In genomic region chr14:106586098-106586704, GRCh38 we compare ENCODE assay signal across 8 cellular contexts.
DNase-seq lines count a peak whose midpoint lies in the region; ATAC-seq and TF ChIP-seq lines count a peak whose summit lies in the region.

No MANE protein-coding gene starts in this region.

- no peak overlapping the region for H3K27ac Mint-ChIP-seq in GM23338

- H2AFZ ChIP-seq in GM23338 (no peak overlapping the region), PC-9 (no peak overlapping the region)

- no peaks in the 10 kb centered on the region for H3K9me2 ChIP-seq in GM23338 (ENCODE audit: insufficient read depth)
- H3K9me2 ChIP-seq in PC-9 (ENCODE audit: insufficient read depth): no peaks in the 10 kb centered on the region

- H3K9me3 Mint-ChIP-seq in GM23338: peaks cover 100% of the 10 kb centered on the region

- H3K27ac ChIP-seq in BLaER1 (peak overlapping the region; percentile 77), GM23338 (ENCODE audit: low read depth) (no peak overlapping the region), PC-9 (no peak overlapping the region)

- intact Hi-C loops in PC-9 (cut with micrococcal nuclease; ENCODE audit: unreplicated experiment): no loop called here

- H3K36me3 Mint-ChIP-seq in GM23338 (ENCODE audit: low read depth): peaks cover 47% of the 10 kb centered on the region

- peak overlapping the region; percentile 64 for H3K4me2 ChIP-seq in BLaER1
- no peak overlapping the region for H3K4me2 ChIP-seq in GM23338
- no peak overlapping the region for H3K4me2 ChIP-seq in PC-9

- H3K4me3 Mint-ChIP-seq in GM23338: no peak overlapping the region

- peak; percentile 1 for DNase-seq in GM23338 (ENCODE audit: low spot score)
- DNase-seq in PC-9: peak in 1 of 2 experiments; percentile 18
- peak; percentile 47 for DNase-seq in activated T-helper 9 cell treated with anti-CD3 and anti-CD28 coated beads, Interleukin-2, amount 50 U/mL, for 16 hours (ENCODE audit: low read depth)
- peak; percentile 54 to 75 (median 56) for DNase-seq in stimulated activated CD4-positive, alpha-beta T cell treated with anti-CD3 and anti-CD28 coated beads, Interleukin-12 subunit alpha, Interleukin-12 subunit beta, amount 100 ng/mL, for 48 hours (ENCODE audit: low read depth in 2 of 3, low spot score in 1 of 3)
- DNase-seq in occipital lobe (lab: John Stamatoyannopoulos, UW): no peak
- DNase-seq in SKM-1 (lab: John Stamatoyannopoulos, UW; ENCODE audit: unreplicated experiment): no peak

- H3K36me3 ChIP-seq in BLaER1 (no peaks in the 10 kb centered on the region), GM23338 (ENCODE audit: insufficient read depth) (no peaks in the 10 kb centered on the region), PC-9 (ENCODE audit: low read depth) (no peaks in the 10 kb centered on the region)

- H3K4me1 Mint-ChIP-seq in GM23338: no peaks in the 10 kb centered on the region

- H3K79me2 ChIP-seq in GM23338 (replicated peaks; ENCODE audit: insufficient read depth) (no peaks in the 10 kb centered on the region), PC-9 (ENCODE audit: low read depth) (no peaks in the 10 kb centered on the region)

- POLR2A ChIA-PET in PC-9 (lab: Charles Lee; ENCODE audit: unreplicated experiment): no interaction called here

- CTCF ChIA-PET in PC-9 (lab: Charles Lee): no interaction called here

- TF ChIP-seq CTCF in GM23338 (conservative IDR thresholded peaks at IDR 0.05; ENCODE audit: low read depth in 2 of 2) (no peak; a peak in 1 of 4 replicates), PC-9 (conservative IDR thresholded peaks at IDR 0.05) (peak; percentile 71)

- no peaks in the 10 kb centered on the region for H4K20me1 ChIP-seq in BLaER1
- H4K20me1 ChIP-seq in GM23338 (replicated peaks; ENCODE audit: insufficient read depth): no peaks in the 10 kb centered on the region
- H4K20me1 ChIP-seq in PC-9 (ENCODE audit: insufficient read depth): no peaks in the 10 kb centered on the region; the same call in 1 of the 2 replicates

- no peaks in the 10 kb centered on the region for H3K9me3 ChIP-seq in BLaER1
- no peaks in the 10 kb centered on the region for H3K9me3 ChIP-seq in PC-9 (ENCODE audit: insufficient read depth, low read depth)

- H3K4me3 ChIP-seq in BLaER1 (no peak overlapping the region), GM23338 (no peak overlapping the region), PC-9 (no peak overlapping the region)

- no peak for ATAC-seq in GM23338
- ATAC-seq in HG03442 (IDR thresholded peaks at IDR 0.05; ENCODE audit: unreplicated experiment): no peak

- H3K4me1 ChIP-seq in BLaER1: peaks cover 94% of the 10 kb centered on the region
- no peaks in the 10 kb centered on the region for H3K4me1 ChIP-seq in GM23338 (ENCODE audit: insufficient read depth)
- no peaks in the 10 kb centered on the region for H3K4me1 ChIP-seq in PC-9 (replicated peaks; ENCODE audit: insufficient read depth)

- H3K27me3 Mint-ChIP-seq in GM23338 (ENCODE audit: insufficient read depth, low read depth, poor library complexity): peaks cover 5% of the 10 kb centered on the region

- no TSS peak for BruUV-seq in PC-9 (replicated peaks; lab: Mats Ljungman, UMichigan)

- H3K9ac ChIP-seq in BLaER1: peak overlapping the region; percentile 24; the same call in 1 of the 2 replicates

- H3K27me3 ChIP-seq in BLaER1 (no peaks in the 10 kb centered on the region), GM23338 (ENCODE audit: insufficient read depth) (no peaks in the 10 kb centered on the region), PC-9 (ENCODE audit: insufficient read depth, low read depth) (peaks cover 15% of the 10 kb centered on the region; the same call in 1 of the 2 replicates)

- H3F3A ChIP-seq in GM23338 (replicated peaks; ENCODE audit: low read depth) (no peaks in the 10 kb centered on the region), PC-9 (ENCODE audit: insufficient read depth, low read depth) (no peaks in the 10 kb centered on the region)

TF ChIP-seq in GM23338, 12 proteins besides CTCF, POLR2A, EP300 and RAD21 (continues in another document):
- TF ChIP-seq EZH2 (IDR thresholded peaks at IDR 0.05; ENCODE audit: low read depth, unreplicated experiment) (no peak), ZNF462 (CRISPR knock-in tag; IDR thresholded peaks at IDR 0.05) (no peak), EZH2phosphoT487 (IDR thresholded peaks at IDR 0.05; ENCODE audit: unreplicated experiment) (no peak), ZNF331 (CRISPR knock-in tag; IDR thresholded peaks at IDR 0.05; ENCODE audit: low read depth) (no peak), CREB1 (CRISPR knock-in tag; IDR thresholded peaks at IDR 0.05; ENCODE audit: low read depth) (no peak), JUNB (IDR thresholded peaks at IDR 0.05; ENCODE audit: unreplicated experiment) (no peak), NANOG (IDR thresholded peaks at IDR 0.05; ENCODE audit: borderline replicate concordance) (no peak), ZNF114 (CRISPR knock-in tag; IDR thresholded peaks at IDR 0.05) (no peak)

Comparison
In these comparisons a context has a peak if more than half of its experiments do, and no peak if none do; other contexts are left out.
1. DNase-seq: peak in GM23338 (single experiment), activated T-helper 9 cell treated with anti-CD3 and anti-CD28 coated beads, Interleukin-2, amount 50 U/mL, for 16 hours (single experiment) and stimulated activated CD4-positive, alpha-beta T cell treated with anti-CD3 and anti-CD28 coated beads, Interleukin-12 subunit alpha, Interleukin-12 subunit beta, amount 100 ng/mL, for 48 hours (3 of 3); none in occipital lobe (single experiment) and SKM-1 (single experiment).